In genomic region chr10:7700577-7701125, GRCh38 we compare ENCODE assay signal across 1 cellular context.
TF ChIP-seq lines count a peak whose summit lies in the region.

No MANE protein-coding gene starts in this region.

TF ChIP-seq in HepG2, 621 proteins besides CTCF, POLR2A, EP300 and RAD21 (continued from another document and continues in another):
- TF ChIP-seq ZNF362 (CRISPR knock-in tag; IDR thresholded peaks at IDR 0.05; ENCODE audit: borderline replicate concordance) (peak; percentile 93), SYNCRIP (IDR thresholded peaks at IDR 0.05; ENCODE audit: insufficient read depth, low read depth, low read length) (no peak), MXD4 (CRISPR knock-in tag; IDR thresholded peaks at IDR 0.05) (no peak), KDM6A (CRISPR knock-in tag; IDR thresholded peaks at IDR 0.05; ENCODE audit: low read depth) (peak; percentile 92), RARA (CRISPR knock-in tag; IDR thresholded peaks at IDR 0.05) (peak; percentile 98), MBD4 (IDR thresholded peaks at IDR 0.05; ENCODE audit: borderline replicate concordance, low read length) (no peak; the same call in 1 of the 2 replicates), AHDC1 (CRISPR knock-in tag; IDR thresholded peaks at IDR 0.05; ENCODE audit: borderline replicate concordance) (peak; percentile 92), ZNF34 (CRISPR knock-in tag; IDR thresholded peaks at IDR 0.05; ENCODE audit: borderline replicate concordance) (no peak), MAF1 (CRISPR knock-in tag; IDR thresholded peaks at IDR 0.05; ENCODE audit: borderline replicate concordance) (no peak), KLF16 (CRISPR knock-in tag; IDR thresholded peaks at IDR 0.05) (0 out of 4 replicates have a peak, but pooled peaks of 1 of the 2 experiments have one; percentile 29), ZBTB2 (CRISPR knock-in tag; IDR thresholded peaks at IDR 0.05; ENCODE audit: low read depth) (no peak), ZNF230 (CRISPR knock-in tag; IDR thresholded peaks at IDR 0.05) (no peak), ZNF142 (CRISPR knock-in tag; IDR thresholded peaks at IDR 0.05) (no peak; the same call in 1 of the 2 replicates), ERF (CRISPR knock-in tag; IDR thresholded peaks at IDR 0.05) (peak; percentile 63; the same call in 1 of the 2 replicates), ASH2L (IDR thresholded peaks at IDR 0.05; ENCODE audit: insufficient read length, low read depth, low read length) (peak; percentile 68), KLF9 (CRISPR knock-in tag; IDR thresholded peaks at IDR 0.05; ENCODE audit: low read depth) (no peak; the same call in 1 of the 2 replicates), ZNF552 (CRISPR knock-in tag; IDR thresholded peaks at IDR 0.05; ENCODE audit: borderline replicate concordance) (no peak), ZNF12 (CRISPR knock-in tag; IDR thresholded peaks at IDR 0.05) (peak; percentile 74), ZZZ3 (CRISPR knock-in tag; IDR thresholded peaks at IDR 0.05; ENCODE audit: borderline replicate concordance) (no peak), MYNN (CRISPR knock-in tag; IDR thresholded peaks at IDR 0.05; ENCODE audit: low read depth) (no peak), MED8 (CRISPR knock-in tag; IDR thresholded peaks at IDR 0.05; ENCODE audit: insufficient replicate concordance) (peak; percentile 69), KDM1A (CRISPR knock-in tag; IDR thresholded peaks at IDR 0.05) (no peak), ZNF430 (CRISPR knock-in tag; IDR thresholded peaks at IDR 0.05) (no peak), SP4 (CRISPR knock-in tag; IDR thresholded peaks at IDR 0.05) (no peak), ZFP37 (CRISPR knock-in tag; IDR thresholded peaks at IDR 0.05; ENCODE audit: borderline replicate concordance) (no peak), ZNF597 (CRISPR knock-in tag; IDR thresholded peaks at IDR 0.05) (no peak), ZNF101 (CRISPR knock-in tag; IDR thresholded peaks at IDR 0.05; ENCODE audit: borderline replicate concordance, low read depth) (no peak), FOSL2 (CRISPR knock-in tag; IDR thresholded peaks at IDR 0.05) (peak; percentile 90), ZNF260 (CRISPR knock-in tag; IDR thresholded peaks at IDR 0.05; ENCODE audit: borderline replicate concordance, low read depth) (no peak), ZNF660 (CRISPR knock-in tag; IDR thresholded peaks at IDR 0.05; ENCODE audit: borderline replicate concordance, low read depth) (no peak), ZNF639 (CRISPR knock-in tag; conservative IDR thresholded peaks at IDR 0.05) (0 out of 2 replicates have a peak, but pooled peaks have one; percentile 10), ATF4 (CRISPR knock-in tag; IDR thresholded peaks at IDR 0.05) (peak in 1 of 2 experiments; percentile 78; a peak in 2 of 4 replicates), ZFP62 (CRISPR knock-in tag; IDR thresholded peaks at IDR 0.05) (no peak), FOXJ3 (CRISPR knock-in tag; IDR thresholded peaks at IDR 0.05; ENCODE audit: borderline replicate concordance) (peak; percentile 93; the same call in 1 of the 2 replicates), CEBPG (CRISPR knock-in tag; IDR thresholded peaks at IDR 0.05) (peak; percentile 92), FOXA1 (IDR thresholded peaks at IDR 0.05) (no peak), FOXA1 (CRISPR knock-in tag; IDR thresholded peaks at IDR 0.05) (peak; percentile 89), ZBTB3 (CRISPR knock-in tag; IDR thresholded peaks at IDR 0.05; ENCODE audit: borderline replicate concordance, low read depth) (no peak), SMAD9 (CRISPR knock-in tag; IDR thresholded peaks at IDR 0.05) (no peak)
